In genomic region chr1:17584539-17584938, GRCh38 we compare ENCODE assay signal across 2 cellular contexts.
TF ChIP-seq lines count a peak whose summit lies in the region.

No MANE protein-coding gene starts in this region.

TF ChIP-seq in GM23338, 12 proteins besides CTCF, POLR2A, EP300 and RAD21 (continued from another document):
- no peak for TF ChIP-seq ZNF462 (CRISPR knock-in tag; IDR thresholded peaks at IDR 0.05)
- no peak for TF ChIP-seq EZH2 (IDR thresholded peaks at IDR 0.05; ENCODE audit: low read depth, unreplicated experiment)
- no peak for TF ChIP-seq POLR2AphosphoS5 (IDR thresholded peaks at IDR 0.05; ENCODE audit: low read depth)
- TF ChIP-seq STAT1 (IDR thresholded peaks at IDR 0.05; ENCODE audit: unreplicated experiment): no peak

TF ChIP-seq in WTC11, 78 proteins besides CTCF, POLR2A, EP300 and RAD21 (continued from another document):
- TF ChIP-seq E2F4 (CRISPR knock-in tag; IDR thresholded peaks at IDR 0.05; ENCODE audit: borderline replicate concordance, low read depth) (no peak), ARID4B (CRISPR knock-in tag; IDR thresholded peaks at IDR 0.05; ENCODE audit: borderline replicate concordance) (no peak), TCF7 (CRISPR knock-in tag; IDR thresholded peaks at IDR 0.05; ENCODE audit: low read depth) (no peak), ERG (CRISPR knock-in tag; IDR thresholded peaks at IDR 0.05) (no peak), ZNF121 (CRISPR knock-in tag; IDR thresholded peaks at IDR 0.05) (no peak)
